In genomic region chr3:86958534-86958933, GRCh38 we compare ENCODE assay signal across 1 cellular context.
TF ChIP-seq lines count a peak whose summit lies in the region.

No MANE protein-coding gene starts in this region.

TF ChIP-seq in H1, 55 proteins besides CTCF, POLR2A, EP300 and RAD21:
- TF ChIP-seq CHD7 (IDR thresholded peaks at IDR 0.05; ENCODE audit: insufficient replicate concordance, low read length) (no peak), RXRA (IDR thresholded peaks at IDR 0.05; ENCODE audit: insufficient read depth, low read depth, low read length) (no peak), BACH1 (IDR thresholded peaks at IDR 0.05; ENCODE audit: low read length) (no peak), MAX (IDR thresholded peaks at IDR 0.05) (no peak), MAFK (IDR thresholded peaks at IDR 0.05; ENCODE audit: low read depth, low read length) (no peak), CBX5 (IDR thresholded peaks at IDR 0.05; ENCODE audit: low read depth, low read length) (no peak), SIN3A (conservative IDR thresholded peaks at IDR 0.05 in 1 of 2, IDR thresholded peaks at IDR 0.05 in 1 of 2; ENCODE audit: low read depth in 1 of 2, low read length in 2 of 2) (no peak), ATF2 (IDR thresholded peaks at IDR 0.05; ENCODE audit: low read length) (no peak), ASH2L (IDR thresholded peaks at IDR 0.05; ENCODE audit: low read length) (no peak)
